ENCODE assay signal across 11 cellular contexts in genomic region chr17:2232244-2232638, GRCh38.
DNase-seq lines count a peak whose midpoint lies in the region; ATAC-seq, FAIRE-seq and TF ChIP-seq lines count a peak whose summit lies in the region.
"Had no signal": no experiment of that assay in that cellular context is flagged by ENCODE, and none has a peak within 500 bp of the region (broad histone marks: within the 10 kb centered on the region; RNA-seq: fewer than 3 reads in every experiment).

No MANE protein-coding gene starts in this region.

- peaks cover 65% of the 10 kb centered on the region for H3K4me1 Mint-ChIP-seq in astrocyte (ENCODE audit: low read depth, unreplicated experiment)
- H3K4me1 Mint-ChIP-seq: neural crest cell had no signal

- ATAC-seq in GM18873 (IDR thresholded peaks at IDR 0.05; ENCODE audit: low FRiP score, unreplicated experiment) = no peak
- ATAC-seq: activated naive CD8-positive, alpha-beta T cell treated with anti-CD3 and anti-CD28 coated beads, Interleukin-2, amount 50 U/mL, for 24 hours had no signal

- H3K27ac ChIP-seq in astrocyte (ENCODE audit: low read depth, low read length) (peak overlapping the region; percentile 95), subcutaneous abdominal adipose tissue (ENCODE audit: low read depth, low read length) (peak overlapping the region; percentile 45)

- no peak for TF ChIP-seq CTCF in astrocyte (IDR thresholded peaks at IDR 0.05; ENCODE audit: insufficient read depth, low read depth, low read length)

- H4K20me1 ChIP-seq in astrocyte (ENCODE audit: insufficient read depth, low read length) = no peaks in the 10 kb centered on the region

- H3K36me3 ChIP-seq in astrocyte (ENCODE audit: insufficient read depth, low read length) = no peaks in the 10 kb centered on the region
- peaks cover 0 to 30% (median 4%) of the 10 kb centered on the region in 5 donors for H3K36me3 ChIP-seq in subcutaneous abdominal adipose tissue (ENCODE audit: control insufficient read depth in 5 of 5, insufficient read depth in 5 of 5, low read length in 5 of 5)

- H3K4me1 ChIP-seq in astrocyte (ENCODE audit: insufficient read depth, low read length) (peaks cover 37% of the 10 kb centered on the region), subcutaneous abdominal adipose tissue (ENCODE audit: control insufficient read depth in 5 of 5, insufficient read depth in 5 of 5, low read length in 5 of 5) (peaks cover 3 to 51% (median 47%) of the 10 kb centered on the region in 5 donors)

- no peaks in the 10 kb centered on the region for H3K9me3 Mint-ChIP-seq in astrocyte (ENCODE audit: unreplicated experiment)
- H3K9me3 Mint-ChIP-seq: activated naive CD8-positive, alpha-beta T cell treated with anti-CD3 and anti-CD28 coated beads, Interleukin-2, amount 50 U/mL, for 24 hours; neural crest cell had no signal

- H3K9me3 ChIP-seq in astrocyte (ENCODE audit: insufficient read depth, low read depth, low read length) (no peaks in the 10 kb centered on the region), subcutaneous abdominal adipose tissue (ENCODE audit: control insufficient read depth in 5 of 5, low read length in 5 of 5) (no peaks in the 10 kb centered on the region)

- H3K4me3 ChIP-seq in astrocyte (ENCODE audit: insufficient read depth, low read depth, low read length) (no peak overlapping the region), subcutaneous abdominal adipose tissue (ENCODE audit: low read depth in 1 of 5, low read length in 5 of 5) (no peak overlapping the region)

- peak overlapping the region; percentile 81 for H3K27ac Mint-ChIP-seq in astrocyte (ENCODE audit: unreplicated experiment)
- H3K27ac Mint-ChIP-seq: activated naive CD8-positive, alpha-beta T cell treated with anti-CD3 and anti-CD28 coated beads, Interleukin-2, amount 50 U/mL, for 24 hours had no signal

- H3K27me3 Mint-ChIP-seq in astrocyte (ENCODE audit: low read depth, unreplicated experiment) = no peaks in the 10 kb centered on the region
- H3K27me3 Mint-ChIP-seq: activated naive CD8-positive, alpha-beta T cell treated with anti-CD3 and anti-CD28 coated beads, Interleukin-2, amount 50 U/mL, for 24 hours had no signal

- peaks cover 30% of the 10 kb centered on the region for H3K79me2 ChIP-seq in astrocyte (ENCODE audit: insufficient read depth, low read length)

- peaks cover 25% of the 10 kb centered on the region for H3K36me3 Mint-ChIP-seq in astrocyte (ENCODE audit: low read depth, unreplicated experiment)

- peak overlapping the region; percentile 56 for H3K4me2 ChIP-seq in astrocyte (ENCODE audit: low read length)

- no peaks in the 10 kb centered on the region for H3K27me3 ChIP-seq in astrocyte (ENCODE audit: insufficient read depth, low read length)
- no peaks in the 10 kb centered on the region for H3K27me3 ChIP-seq in subcutaneous abdominal adipose tissue (ENCODE audit: control insufficient read depth in 5 of 5, insufficient read depth in 4 of 5, low read length in 5 of 5)

- no peak overlapping the region for H3K4me3 Mint-ChIP-seq in astrocyte (ENCODE audit: unreplicated experiment)
- H3K4me3 Mint-ChIP-seq: activated naive CD8-positive, alpha-beta T cell treated with anti-CD3 and anti-CD28 coated beads, Interleukin-2, amount 50 U/mL, for 24 hours; neural crest cell had no signal

- no peak overlapping the region for H2AFZ ChIP-seq in astrocyte (ENCODE audit: low read depth, low read length)

- peak overlapping the region; percentile 83 for H3K9ac ChIP-seq in astrocyte (ENCODE audit: low read length)
- no peak overlapping the region for H3K9ac ChIP-seq in subcutaneous abdominal adipose tissue (ENCODE audit: low read length in 5 of 5)

- DNase-seq in GM04503 (ENCODE audit: low read depth) = peak; percentile 73
- peak; percentile 99 for DNase-seq in astrocyte (ENCODE audit: low read depth)
- peak; percentile 72 for DNase-seq in kidney tubule cell (ENCODE audit: low spot score)
- DNase-seq in NCI-H2227 (lab: John Stamatoyannopoulos, UW; ENCODE audit: unreplicated experiment) = no peak
- no peak for DNase-seq in DMS53 treated with DMSO at 0.1 percent for 48 hours (lab: John Stamatoyannopoulos, UW; ENCODE audit: unreplicated experiment)
- DNase-seq: activated naive CD8-positive, alpha-beta T cell treated with anti-CD3 and anti-CD28 coated beads, Interleukin-2, amount 50 U/mL, for 24 hours; DMS 273 treated with DMSO at 0.1 percent for 48 hours had no signal

- no peak for FAIRE-seq in astrocyte (lab: Jason Lieb, UNC)
- FAIRE-seq: GM18507 had no signal

Comparison
In these comparisons a context has a peak if more than half of its experiments do, and no peak if none do; other contexts are left out.
1. DNase-seq: peak in GM04503 (single experiment), astrocyte (single experiment) and kidney tubule cell (single experiment); none in NCI-H2227 (single experiment) and DMS53 treated with DMSO at 0.1 percent for 48 hours (single experiment).